Comparison of ENCODE assay signal across 8 cellular contexts in genomic region chr10:114767589-114768393, GRCh38. TPM values are rescaled to one million over a fixed set of nuclear protein-coding genes. Genes with fewer than 3 reads are reported as not detected.
DNase-seq lines count a peak whose midpoint lies in the region; ATAC-seq, FAIRE-seq and TF ChIP-seq lines count a peak whose summit lies in the region.

No MANE protein-coding gene starts in this region.

- FAIRE-seq in HepG2 (lab: Jason Lieb, UNC) = no peak

- 8% methylated on average over 6 of the region's 83 CpGs for WGBS in HepG2 (ENCODE audit: low lambda C conversion rate)

- no peak overlapping the region for H2AFZ ChIP-seq in HepG2 (ENCODE audit: low read length)

- in situ Hi-C loops in HepG2 (cut with HindIII; ENCODE audit: extremely low pct_ligation_motif_present, low pct_unique_long_range_greater_than_20kb) = no loop called here

- H3K4me1 ChIP-seq in NT2/D1 (ENCODE audit: insufficient read depth, insufficient read length) = no peaks in the 10 kb centered on the region
- H3K4me1 ChIP-seq in HepG2 (ENCODE audit: insufficient read depth, low read length) = peaks cover 6% of the 10 kb centered on the region

- no peaks in the 10 kb centered on the region for H3K27me3 Mint-ChIP-seq in chondrocyte (ENCODE audit: low read depth)

- peak overlapping the region; percentile 66 for H3K4me2 ChIP-seq in HepG2 (ENCODE audit: low read depth, low read length)

- no peak for TF ChIP-seq CTCF in chondrocyte (IDR thresholded peaks at IDR 0.05)
- no peak for TF ChIP-seq CTCF in HepG2 (CRISPR knock-in tag; IDR thresholded peaks at IDR 0.05)

- TF ChIP-seq RAD21 in HepG2 (CRISPR knock-in tag; IDR thresholded peaks at IDR 0.05) = no peak

- TF ChIP-seq EP300 in HepG2 (IDR thresholded peaks at IDR 0.05; ENCODE audit: low read depth in 2 of 2, low read length in 2 of 2) (no peak), HepG2 (CRISPR knock-in tag; IDR thresholded peaks at IDR 0.05; ENCODE audit: borderline replicate concordance) (no peak)

- H3K4me3 ChIP-seq in NT2/D1 (ENCODE audit: insufficient read length, low read depth) = peak overlapping the region; percentile 37
- peak overlapping the region; percentile 53 to 66 (median 54); a peak in 5 of 6 replicates for H3K4me3 ChIP-seq in HepG2 (replicated peaks in 1 of 3; ENCODE audit: insufficient read depth in 1 of 3, low read depth in 2 of 3, low read length in 3 of 3)

- ATAC-seq in HepG2 (peak; percentile 79), GM19395 (IDR thresholded peaks at IDR 0.05; ENCODE audit: unreplicated experiment) (no peak)

- no peaks in the 10 kb centered on the region for H3K9me3 ChIP-seq in NT2/D1 (ENCODE audit: insufficient read depth, low read length)
- H3K9me3 ChIP-seq in HepG2 (ENCODE audit: low read length) = no peaks in the 10 kb centered on the region

- POLR2A ChIA-PET in HepG2 (lab: Yijun Ruan, JAX) = no interaction called here

- H3K9ac ChIP-seq in NT2/D1 (ENCODE audit: insufficient read length, low read depth) (peak overlapping the region; percentile 56), HepG2 (ENCODE audit: insufficient read depth, low read depth, low read length) (no peak overlapping the region)

- H3K4me3 Mint-ChIP-seq in chondrocyte (ENCODE audit: unreplicated experiment) = peak overlapping the region; percentile 72

- BruUV-seq in HepG2 (replicated peaks; lab: Mats Ljungman, UMichigan) = no TSS peak

- no peak overlapping the region for H3K27ac ChIP-seq in HepG2 (ENCODE audit: extremely low read length, insufficient read depth, low read length)
- H3K27ac ChIP-seq in temporal lobe (ENCODE audit: low read depth, low read length) = peak overlapping the region; percentile 17

- H3K36me3 ChIP-seq in NT2/D1 (ENCODE audit: insufficient read depth, insufficient read length, low read length) = no peaks in the 10 kb centered on the region
- H3K36me3 ChIP-seq in HepG2 (replicated peaks in 1 of 2; ENCODE audit: control insufficient read depth in 1 of 2, insufficient read depth in 2 of 2, low read length in 2 of 2) = no peaks in the 10 kb centered on the region

- intact Hi-C loops in HepG2 (cut with micrococcal nuclease; ENCODE audit: unreplicated experiment) = no loop called here

- CTCF ChIA-PET in HepG2 (lab: Yijun Ruan, JAX; ENCODE audit: low intra/inter-chr PET ratio, low total read pairs) = no interaction called here

- no peaks in the 10 kb centered on the region for H3K9me3 Mint-ChIP-seq in chondrocyte (ENCODE audit: low read depth)

- no peaks in the 10 kb centered on the region for H3K79me2 ChIP-seq in HepG2 (ENCODE audit: insufficient read depth, low read length)

- H4K20me1 ChIP-seq in HepG2 (ENCODE audit: insufficient read depth, low read length) = no peaks in the 10 kb centered on the region

- DNase-seq in DMS153 treated with DMSO at 0.1 percent for 48 hours (lab: John Stamatoyannopoulos, UW; ENCODE audit: unreplicated experiment) (peak; percentile 26), DMS153 (lab: John Stamatoyannopoulos, UW) (no peak), NT2/D1 (ENCODE audit: low read depth, low spot score) (no peak), chondrocyte (ENCODE audit: low spot score) (no peak), HepG2 (ENCODE audit: low spot score) (no peak), inferior parietal cortex (ENCODE audit: extremely low spot score) (no peak)

- H3K4me1 Mint-ChIP-seq in chondrocyte (ENCODE audit: low read depth) = peaks cover 11% of the 10 kb centered on the region

- no peak for TF ChIP-seq POLR2A in HepG2 (IDR thresholded peaks at IDR 0.05; ENCODE audit: insufficient read depth in 1 of 2, low read depth in 2 of 2, low read length in 2 of 2)

- H3K27me3 ChIP-seq in NT2/D1 (ENCODE audit: insufficient read depth, insufficient read length) (peaks cover 47% of the 10 kb centered on the region), HepG2 (ENCODE audit: control insufficient read depth in 1 of 2, insufficient read depth in 2 of 2, low read length in 2 of 2) (peaks cover 2 to 22% of the 10 kb centered on the region in 2 experiments; a peak in 4 of 5 replicates)

- peak overlapping the region; percentile 63 for H3K27ac Mint-ChIP-seq in chondrocyte (ENCODE audit: unreplicated experiment)

- H3K36me3 Mint-ChIP-seq in chondrocyte (ENCODE audit: low read depth) = no peaks in the 10 kb centered on the region

TF ChIP-seq in HepG2, 621 proteins besides CTCF, POLR2A, EP300 and RAD21 (continues in another document):
- TF ChIP-seq RXRA (CRISPR knock-in tag; IDR thresholded peaks at IDR 0.05) = no peak
- no peak for TF ChIP-seq LCORL (IDR thresholded peaks at IDR 0.05)
- TF ChIP-seq LCORL (CRISPR knock-in tag; IDR thresholded peaks at IDR 0.05) = 0 out of 2 replicates have a peak, but pooled peaks have one; percentile 30
- TF ChIP-seq ZBTB46 (CRISPR knock-in tag; IDR thresholded peaks at IDR 0.05; ENCODE audit: borderline replicate concordance) = no peak
- TF ChIP-seq ZNF660 (CRISPR knock-in tag; IDR thresholded peaks at IDR 0.05; ENCODE audit: borderline replicate concordance, low read depth) = no peak
- no peak for TF ChIP-seq REST (IDR thresholded peaks at IDR 0.05; ENCODE audit: borderline replicate concordance in 1 of 2, low read depth in 1 of 2, low read length in 2 of 2)
- no peak for TF ChIP-seq REPIN1 (CRISPR knock-in tag; IDR thresholded peaks at IDR 0.05; ENCODE audit: borderline replicate concordance, low read depth)
- TF ChIP-seq ZNF430 (CRISPR knock-in tag; IDR thresholded peaks at IDR 0.05) = no peak
- TF ChIP-seq SPEN (CRISPR knock-in tag; IDR thresholded peaks at IDR 0.05; ENCODE audit: low read depth) = no peak
- no peak for TF ChIP-seq ZMAT5 (CRISPR knock-in tag; IDR thresholded peaks at IDR 0.05; ENCODE audit: borderline replicate concordance, low read depth)

RNA-seq across cellular contexts. Expression of gene FHIP2A, which starts 53.8 kb away (rescaled TPM):
- total RNA-seq in chondrocyte (43.7 to 52.4 TPM (median 48.2 TPM) in 3 replicates), HepG2 (2016; rRNA removed; fragmentation: Illumina TruSeq; extraction: Trizol) (8.3 and 9.0 TPM in 2 replicates), temporal lobe (42.3 TPM)
- total RNA-seq in HepG2 (2016; cell fraction: cytosol; rRNA removed; fragmentation: Illumina TruSeq; extraction: Trizol; ENCODE audit: low read depth) = 4.8 and 5.0 TPM in 2 replicates
- 8.7 and 10.3 TPM in 2 replicates for total RNA-seq in HepG2 (2016; cell fraction: insoluble cytoplasmic fraction; rRNA removed; fragmentation: Illumina TruSeq; extraction: Trizol)
- 4.4 and 5.4 TPM in 2 replicates for total RNA-seq in HepG2 (2016; cell fraction: membrane; rRNA removed; fragmentation: Illumina TruSeq; extraction: Trizol)
- total RNA-seq in HepG2 (2016; cell fraction: nucleus; rRNA removed; fragmentation: Illumina TruSeq; extraction: Trizol) = 12.4 and 13.8 TPM in 2 replicates
- polyA plus RNA-seq in HepG2 (2011; rRNA removed) = 6.2 and 6.5 TPM in 2 replicates
- 1.2 and 2.5 TPM in 2 replicates for polyA plus RNA-seq in HepG2 (2011; cell fraction: cytosol; rRNA removed)
- 10.0 and 11.4 TPM in 2 replicates for polyA plus RNA-seq in HepG2 (2011; cell fraction: nucleus; rRNA removed)
- polyA plus RNA-seq in HepG2 (2012) = 4.2 and 5.2 TPM in 2 replicates
- 0.26 and 0.31 TPM in 2 replicates for polyA plus RNA-seq in HepG2 (2016; cell fraction: cytosol; fragmentation: Illumina TruSeq; extraction: Trizol; ENCODE audit: low read depth)
- 5.8 and 6.1 TPM in 2 replicates for polyA plus RNA-seq in HepG2 (2016; cell fraction: insoluble cytoplasmic fraction; fragmentation: Illumina TruSeq; extraction: Trizol; ENCODE audit: low read depth)
- 0.65 and 1.7 TPM in 2 replicates for polyA plus RNA-seq in HepG2 (2016; cell fraction: membrane; fragmentation: Illumina TruSeq; extraction: Trizol; ENCODE audit: low read depth)
- polyA plus RNA-seq in HepG2 (2016; cell fraction: nucleus; fragmentation: Illumina TruSeq; extraction: Trizol; ENCODE audit: insufficient read depth, low read depth) = 17.4 and 23.7 TPM in 2 replicates
- polyA minus RNA-seq in HepG2 (2011; rRNA and poly(A)+ RNA removed; ENCODE audit: low replicate concordance) = 9.9 and 17.5 TPM in 2 replicates
- 11.0 and 15.0 TPM in 2 replicates for polyA minus RNA-seq in HepG2 (2011; cell fraction: cytosol; rRNA and poly(A)+ RNA removed)
- 30.1 and 31.0 TPM in 2 replicates for polyA minus RNA-seq in HepG2 (2011; cell fraction: nucleus; rRNA and poly(A)+ RNA removed)
